Comparison of ENCODE assay signal across 14 cellular contexts in the genomic region with DNA sequence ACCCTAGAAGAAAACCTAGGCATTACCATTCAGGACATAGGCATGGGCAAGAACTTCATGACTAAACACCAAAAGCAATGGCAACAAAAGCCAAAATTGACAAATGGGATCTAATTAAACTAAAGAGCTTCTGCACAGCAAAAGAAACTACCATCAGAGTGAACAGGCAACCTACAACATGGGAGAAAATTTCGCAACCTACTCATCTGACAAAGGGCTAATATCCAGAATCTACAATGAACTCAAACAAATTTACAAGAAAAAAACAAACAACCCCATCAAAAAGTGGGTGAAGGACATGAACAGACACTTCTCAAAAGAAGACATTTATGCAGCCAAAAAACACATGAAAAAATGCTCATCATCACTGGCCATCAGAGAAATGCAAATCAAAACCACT. TPM values are rescaled to one million over a fixed set of nuclear protein-coding genes. Genes with fewer than 3 reads are reported as not detected.
"Had no signal": no experiment of that assay in that cellular context is flagged by ENCODE, and none has a peak within 500 bp of the region (broad histone marks: within the 10 kb centered on the region; RNA-seq: fewer than 3 reads in every experiment).

No MANE protein-coding gene starts in this region.

RNA-seq across cellular contexts. Expression of gene NMU, which starts 12.0 kb away (rescaled TPM):
- total RNA-seq: subcutaneous adipose tissue, thoracic aorta, ureter had no signal

RNA-seq across cellular contexts. Expression of gene PDCL2, which starts 32.0 kb away (rescaled TPM):
- total RNA-seq: stomach, subcutaneous adipose tissue, suprapubic skin, temporal lobe, thoracic aorta, thyroid gland, tibial nerve, transverse colon, upper lobe of left lung, upper lobe of right lung, ureter, urinary bladder, uterus, vagina had no signal
- polyA plus RNA-seq: urinary bladder had no signal
